Comparison of ENCODE assay signal across 25 cellular contexts in genomic region chr19:47901370-47901769, GRCh38. TPM values are rescaled to one million over a fixed set of nuclear protein-coding genes. Genes with fewer than 3 reads are reported as not detected.
A peak's percentile ranks its signal among the peaks of the same experiment; 100 is the strongest.
DNase-seq lines count a peak whose midpoint lies in the region; ATAC-seq and TF ChIP-seq lines count a peak whose summit lies in the region.
"Had no signal": no experiment of that assay in that cellular context is flagged by ENCODE, and none has a peak within 500 bp of the region (broad histone marks: within the 10 kb centered on the region; RNA-seq: fewer than 3 reads in every experiment).

No MANE protein-coding gene starts in this region.

- in situ Hi-C loops in mammary epithelial cell (cut with MboI; ENCODE audit: low sequenced_read_pairs in 2 of 2) (no loop called here), GM13976 (cut with MboI; ENCODE audit: low sequenced_read_pairs, unreplicated experiment) (no loop called here)

- intact Hi-C loops in Right ventricle myocardium superior (cut with DNase I), result no loop called here
- intact Hi-C loops in sigmoid colon (cut with DNase I), result no loop called here
- intact Hi-C loops in mammary epithelial cell (cut with micrococcal nuclease), result no loop called here

- dilution Hi-C loops in mammary epithelial cell (cut with HindIII; ENCODE audit: low sequenced_read_pairs), result no loop called here

- H3K9ac ChIP-seq in mammary epithelial cell (ENCODE audit: insufficient read depth, low read length), result no peak overlapping the region

- TF ChIP-seq POLR2A in sigmoid colon (IDR thresholded peaks at IDR 0.05), result no peak

- H3K9me3 ChIP-seq in right atrium auricular region, result peaks cover under 1 to 5% of the 10 kb centered on the region in 2 donors
- no peaks in the 10 kb centered on the region for H3K9me3 ChIP-seq in lung (ENCODE audit: control insufficient read depth in 2 of 2, insufficient read depth in 1 of 2, low read length in 1 of 2)
- H3K9me3 ChIP-seq in sigmoid colon, result peaks cover 0 to under 1% (median 0%) of the 10 kb centered on the region in 4 donors
- H3K9me3 ChIP-seq in mammary epithelial cell (replicated peaks; ENCODE audit: insufficient read depth, low read length), result no peaks in the 10 kb centered on the region
- H3K9me3 ChIP-seq: BE2C had no signal

- no peak for TF ChIP-seq CTCF in right atrium auricular region (IDR thresholded peaks at IDR 0.05)
- TF ChIP-seq CTCF in lung (IDR thresholded peaks at IDR 0.05; ENCODE audit: control extremely low read depth, extremely low read depth), result no peak
- no peak for TF ChIP-seq CTCF in sigmoid colon (IDR thresholded peaks at IDR 0.05)
- TF ChIP-seq CTCF in mammary epithelial cell (conservative IDR thresholded peaks at IDR 0.05 in 1 of 2, IDR thresholded peaks at IDR 0.05 in 1 of 2; ENCODE audit: extremely low read depth in 1 of 2, insufficient read depth in 1 of 2, low read depth in 1 of 2, low read length in 2 of 2), result no peak
- no peak for TF ChIP-seq CTCF in GM13976 (IDR thresholded peaks at IDR 0.05; ENCODE audit: borderline replicate concordance, control extremely low read depth, extremely low read depth, insufficient read depth, missing control alignments)

- H3K4me1 ChIP-seq in right atrium auricular region (no peaks in the 10 kb centered on the region), lung (ENCODE audit: control insufficient read depth in 2 of 2, insufficient read depth in 2 of 2, low read length in 2 of 2) (no peaks in the 10 kb centered on the region), sigmoid colon (no peaks in the 10 kb centered on the region), mammary epithelial cell (ENCODE audit: insufficient read depth, low read length) (no peaks in the 10 kb centered on the region)
- H3K4me1 ChIP-seq: BE2C had no signal

- H3K27ac ChIP-seq in right atrium auricular region, result no peak overlapping the region
- no peak overlapping the region for H3K27ac ChIP-seq in lung (ENCODE audit: low read depth in 1 of 2, low read length in 1 of 2)
- H3K27ac ChIP-seq in sigmoid colon, result no peak overlapping the region
- no peak overlapping the region for H3K27ac ChIP-seq in mammary epithelial cell (ENCODE audit: insufficient read depth, low read depth, low read length)
- H3K27ac ChIP-seq: HL-60 had no signal

- no peaks in the 10 kb centered on the region for H4K20me1 ChIP-seq in mammary epithelial cell (ENCODE audit: insufficient read depth, low read length)

- no peak overlapping the region for H2AFZ ChIP-seq in mammary epithelial cell (ENCODE audit: low read depth, low read length)
- H2AFZ ChIP-seq: GM23338 had no signal

- no TSS peak for BruUV-seq in mammary epithelial cell (replicated peaks; lab: Mats Ljungman, UMichigan)

- TF ChIP-seq EP300 in sigmoid colon (IDR thresholded peaks at IDR 0.05), result no peak

- 74 to 80% methylated on average over 7 of the region's 7 CpGs for WGBS in lung, 2 donors
- WGBS in sigmoid colon, 2 donors, result 80 to 86% methylated on average over 7 of the region's 7 CpGs
- WGBS in mammary epithelial cell (ENCODE audit: low coverage, missing lambda C conversion rate), result 81% methylated on average over 6 of the region's 7 CpGs

- CTCF ChIA-PET in mammary epithelial cell (lab: Charles Lee; ENCODE audit: low non-redundant PET), result no interaction called here

- H3K4me3 ChIP-seq in right atrium auricular region (no peak overlapping the region), lung (no peak overlapping the region), sigmoid colon (no peak overlapping the region), mammary epithelial cell (replicated peaks in 1 of 3; ENCODE audit: insufficient read depth in 1 of 3, low read depth in 2 of 3, low read length in 3 of 3) (no peak overlapping the region)
- H3K4me3 ChIP-seq: GM12878, GM23338 had no signal

- DNase-seq in right atrium auricular region (ENCODE audit: low spot score) (peak; percentile 4), Right ventricle myocardium superior (no peak), lung (ENCODE audit: low spot score) (peak; percentile 6), sigmoid colon (peak; percentile 12), mammary epithelial cell (no peak), GM13976 (ENCODE audit: low spot score) (no peak), cerebellum (ENCODE audit: low spot score) (no peak)
- DNase-seq: ACHN; BE2C; C1 segment of cervical spinal cord; CD4-positive, CD25-positive, alpha-beta regulatory T cell; CD8-positive, alpha-beta memory T cell; COR-L47; DMS 273 treated with DMSO at 0.1 percent for 48 hours; DMS53; DND-41; EL; HCEC 1CT; IMR-90 had no signal

- ATAC-seq in Right ventricle myocardium superior (ENCODE audit: poor library complexity) (no peak), lung (ENCODE audit: insufficient read depth, low FRiP score) (no peak)
- ATAC-seq: GM12878, GM23338 had no signal

- H3K36me3 ChIP-seq in right atrium auricular region, result no peaks in the 10 kb centered on the region
- no peaks in the 10 kb centered on the region for H3K36me3 ChIP-seq in lung (ENCODE audit: control insufficient read depth in 2 of 2, insufficient read depth in 2 of 2, low read length in 2 of 2)
- H3K36me3 ChIP-seq in sigmoid colon, result no peaks in the 10 kb centered on the region
- H3K36me3 ChIP-seq in mammary epithelial cell (ENCODE audit: insufficient read depth, low read length), result no peaks in the 10 kb centered on the region
- H3K36me3 ChIP-seq: BE2C had no signal

- H3K79me2 ChIP-seq in mammary epithelial cell (ENCODE audit: insufficient read depth, low read length), result no peaks in the 10 kb centered on the region

- H3K27me3 ChIP-seq in right atrium auricular region (no peaks in the 10 kb centered on the region), lung (ENCODE audit: control insufficient read depth, insufficient read depth) (no peaks in the 10 kb centered on the region), sigmoid colon (peaks cover 0 to 14% (median 0%) of the 10 kb centered on the region in 3 donors), mammary epithelial cell (ENCODE audit: insufficient read depth, low read length) (no peaks in the 10 kb centered on the region)
- H3K27me3 ChIP-seq: BE2C had no signal

- no peak overlapping the region for H3K4me2 ChIP-seq in mammary epithelial cell (ENCODE audit: insufficient read depth, low read depth, low read length)
- H3K4me2 ChIP-seq: GM23338 had no signal

RNA-seq across cellular contexts. Expression of gene SULT2A1, which starts 15.3 kb away (rescaled TPM):
- total RNA-seq in right atrium auricular region, result not detected
- total RNA-seq in Right ventricle myocardium superior, result not detected
- total RNA-seq in lung, result under 1 TPM in 1 of 2 donors, not detected in 1; 0.15 TPM
- under 1 TPM in 1 of 2 donors, not detected in 1; 0.01 TPM for polyA plus RNA-seq in lung
- total RNA-seq in sigmoid colon, result not detected
- polyA plus RNA-seq in sigmoid colon, result under 1 TPM in 2 of 3 donors, not detected in 1; 0.07 to 0.23 TPM
- total RNA-seq in mammary epithelial cell, result not detected
- polyA plus RNA-seq in mammary epithelial cell, result not detected
- polyA minus RNA-seq in mammary epithelial cell, result not detected
- total RNA-seq in cerebellum, result not detected
- total RNA-seq: A172; CD4-positive, CD25-positive, alpha-beta regulatory T cell; CD8-positive, alpha-beta memory T cell; G401; GM23338; HT1080; IMR-90 had no signal
- polyA plus RNA-seq: CD4-positive, CD25-positive, alpha-beta regulatory T cell; CD8-positive, alpha-beta memory T cell; GM12878; GM23338; IMR-90 had no signal

RNA-seq across cellular contexts. Expression of gene TPRX2, which starts 42.3 kb away (rescaled TPM):
- total RNA-seq in right atrium auricular region, result not detected
- total RNA-seq in Right ventricle myocardium superior, result not detected
- total RNA-seq in lung, result not detected
- polyA plus RNA-seq in lung, result not detected
- total RNA-seq in sigmoid colon, result not detected
- polyA plus RNA-seq in sigmoid colon, result not detected
- total RNA-seq in mammary epithelial cell, result not detected
- polyA plus RNA-seq in mammary epithelial cell, result not detected
- not detected for polyA minus RNA-seq in mammary epithelial cell
- total RNA-seq in cerebellum, result not detected
- total RNA-seq: A172; CD4-positive, CD25-positive, alpha-beta regulatory T cell; CD8-positive, alpha-beta memory T cell; G401; GM12878; GM23338; HT1080; IMR-90 had no signal
- polyA plus RNA-seq: CD4-positive, CD25-positive, alpha-beta regulatory T cell; CD8-positive, alpha-beta memory T cell; GM12878; GM23338; IMR-90 had no signal

Comparison
In these comparisons a context has a peak if more than half of its experiments do, and no peak if none do; other contexts are left out.
1. DNase-seq: peak in right atrium auricular region (single experiment), lung (single experiment) and sigmoid colon (single experiment); none in Right ventricle myocardium superior (single experiment), mammary epithelial cell (single experiment), GM13976 (single experiment) and cerebellum (single experiment).